In genomic region chr5:59810041-59810440, GRCh38 we compare ENCODE assay signal across 8 cellular contexts.
DNase-seq lines count a peak whose midpoint lies in the region; ATAC-seq and TF ChIP-seq lines count a peak whose summit lies in the region.

No MANE protein-coding gene starts in this region.

- no peaks in the 10 kb centered on the region for H3K4me1 ChIP-seq in CD4-positive, alpha-beta memory T cell (ENCODE audit: insufficient read depth, low read length)
- no peaks in the 10 kb centered on the region for H3K4me1 ChIP-seq in HUES64 (ENCODE audit: insufficient read depth, low read length)
- no peaks in the 10 kb centered on the region for H3K4me1 ChIP-seq in SJSA1 (replicated peaks)
- no peaks in the 10 kb centered on the region for H3K4me1 ChIP-seq in upper lobe of right lung

- peak; percentile 32 to 44 (median 40) for DNase-seq in CD4-positive, alpha-beta memory T cell
- peak; percentile 21 to 53 for DNase-seq in SJSA1 (ENCODE audit: low read depth in 1 of 2, low spot score in 2 of 2)
- peak; percentile 58 for DNase-seq in activated naive CD4-positive, alpha-beta T cell treated with anti-CD3 and anti-CD28 coated beads, Interleukin-2, amount 50 U/mL, for 16 hours
- DNase-seq in Right ventricle myocardium inferior (ENCODE audit: missing footprints): peak; percentile 87
- peak; percentile 74 for DNase-seq in pons (ENCODE audit: low spot score)
- DNase-seq in upper lobe of right lung: peak; percentile 83

- peaks cover 6% of the 10 kb centered on the region for H3K27me3 ChIP-seq in CD4-positive, alpha-beta memory T cell (ENCODE audit: insufficient read depth, low read length)
- H3K27me3 ChIP-seq in HUES64 (ENCODE audit: insufficient read depth, low read length) (no peaks in the 10 kb centered on the region), SJSA1 (replicated peaks) (no peaks in the 10 kb centered on the region; the same call in 1 of the 2 replicates), upper lobe of right lung (peaks cover 9% of the 10 kb centered on the region)

- H3K9ac ChIP-seq in HUES64 (ENCODE audit: low read depth, low read length): no peak overlapping the region

- POLR2A ChIA-PET in CD4-positive, alpha-beta memory T cell (lab: Charles Lee; ENCODE audit: partially characterized antibody): no interaction called here

- 10% methylated on average over 14 of the region's 14 CpGs for WGBS in HUES64

- CTCF ChIA-PET in CD4-positive, alpha-beta memory T cell (lab: Charles Lee; ENCODE audit: partially characterized antibody): interaction anchor here (0.8 to 4.3 kb wide), 18 partner anchors 9 to 961 kb away, joined by 3 to 26 read pairs (median 7); no protein-coding TSS in a partner anchor

- no peak overlapping the region for H3K27ac ChIP-seq in CD4-positive, alpha-beta memory T cell (ENCODE audit: low read depth, low read length)
- H3K27ac ChIP-seq in HUES64 (ENCODE audit: low read depth, low read length) (no peak overlapping the region), SJSA1 (no peak overlapping the region), upper lobe of right lung (no peak overlapping the region)

- H3K4me3 ChIP-seq in CD4-positive, alpha-beta memory T cell (ENCODE audit: low read length in 2 of 2): no peak overlapping the region
- peak overlapping the region; percentile 34 for H3K4me3 ChIP-seq in HUES64 (ENCODE audit: low read length)
- H3K4me3 ChIP-seq in SJSA1: no peak overlapping the region
- H3K4me3 ChIP-seq in upper lobe of right lung: no peak overlapping the region

- peaks cover 0 to 1% (median 0%) of the 10 kb centered on the region in 8 donors for H3K9me3 Mint-ChIP-seq in CD4-positive, alpha-beta memory T cell

- H3K36me3 Mint-ChIP-seq in CD4-positive, alpha-beta memory T cell: no peaks in the 10 kb centered on the region

- no peak overlapping the region for H3K27ac Mint-ChIP-seq in CD4-positive, alpha-beta memory T cell

- intact Hi-C loops in CD4-positive, alpha-beta memory T cell (cut with micrococcal nuclease): no loop called here
- intact Hi-C loops in Right ventricle myocardium inferior (cut with DNase I): loop anchor here (5.0 kb wide), 2 partner anchors 572 to 777 kb away; no protein-coding TSS in a partner anchor
- intact Hi-C loops in upper lobe of right lung (cut with DNase I): no loop called here

- H3K9me3 ChIP-seq in CD4-positive, alpha-beta memory T cell (ENCODE audit: control insufficient read depth in 1 of 2, low read length in 2 of 2): no peaks in the 10 kb centered on the region
- no peaks in the 10 kb centered on the region for H3K9me3 ChIP-seq in HUES64 (ENCODE audit: insufficient read depth, low read depth, low read length)
- H3K9me3 ChIP-seq in SJSA1 (replicated peaks): no peaks in the 10 kb centered on the region
- no peaks in the 10 kb centered on the region for H3K9me3 ChIP-seq in upper lobe of right lung

- H3K36me3 ChIP-seq in CD4-positive, alpha-beta memory T cell (ENCODE audit: insufficient read depth, low read length): no peaks in the 10 kb centered on the region
- H3K36me3 ChIP-seq in HUES64 (ENCODE audit: insufficient read depth, low read length) (no peaks in the 10 kb centered on the region), SJSA1 (no peaks in the 10 kb centered on the region), upper lobe of right lung (no peaks in the 10 kb centered on the region)

- H3K4me3 Mint-ChIP-seq in CD4-positive, alpha-beta memory T cell: peak overlapping the region in 3 of 8 donors; percentile 14 to 78 (median 32)

- ATAC-seq in GM19324 (IDR thresholded peaks at IDR 0.05; ENCODE audit: low FRiP score, unreplicated experiment) (peak; percentile 47), Right ventricle myocardium inferior (no peak), upper lobe of right lung (peak; percentile 85)

- H3K4me1 Mint-ChIP-seq in CD4-positive, alpha-beta memory T cell: peaks cover 2 to 4% (median 3%) of the 10 kb centered on the region in 4 donors

- peak; percentile 95 for TF ChIP-seq CTCF in upper lobe of right lung (IDR thresholded peaks at IDR 0.05)

- peaks cover 6 to 18% of the 10 kb centered on the region in 2 donors for H3K27me3 Mint-ChIP-seq in CD4-positive, alpha-beta memory T cell

Comparison
In these comparisons a context has a peak if more than half of its experiments do, and no peak if none do; other contexts are left out.
1. DNase-seq: peak in every context shown above with its lines; median percentile 87 in Right ventricle myocardium inferior; 83 in upper lobe of right lung; 74 in pons; 58 in activated naive CD4-positive, alpha-beta T cell treated with anti-CD3 and anti-CD28 coated beads, Interleukin-2, amount 50 U/mL, for 16 hours; 40 in CD4-positive, alpha-beta memory T cell; 37 in SJSA1.